11 cellular contexts compared by ENCODE assay signal in the genomic region with DNA sequence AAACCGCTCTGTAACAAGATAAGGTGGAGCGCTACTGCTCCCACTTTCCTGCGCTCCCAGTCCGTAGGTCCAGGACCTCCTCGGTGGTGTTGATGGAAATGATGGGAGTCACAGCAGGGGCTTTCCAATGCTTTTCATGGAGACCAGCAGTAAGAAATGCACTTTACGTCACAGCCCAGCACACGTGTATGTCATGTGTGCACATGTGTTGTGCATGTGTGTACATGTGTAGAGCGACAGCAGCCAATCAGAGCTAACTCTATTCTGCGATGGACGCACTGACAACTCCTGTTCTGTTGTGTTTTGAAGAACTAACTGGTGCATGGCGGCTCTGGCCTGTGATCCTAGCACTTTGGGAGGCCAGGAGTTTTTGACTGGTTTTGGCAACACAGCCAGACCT. TPM values are rescaled to one million over a fixed set of nuclear protein-coding genes. Genes with fewer than 3 reads are reported as not detected.
DNase-seq lines count a peak whose midpoint lies in the region; ATAC-seq and TF ChIP-seq lines count a peak whose summit lies in the region.
"Had no signal": no experiment of that assay in that cellular context is flagged by ENCODE, and none has a peak within 500 bp of the region (broad histone marks: within the 10 kb centered on the region; RNA-seq: fewer than 3 reads in every experiment).

No MANE protein-coding gene starts in this region.

- H3K27me3 Mint-ChIP-seq in T-helper 17 cell (no peaks in the 10 kb centered on the region), type B pancreatic cell (no peaks in the 10 kb centered on the region)

- H3K4me1 ChIP-seq in left ventricle myocardium inferior (peaks cover 26% of the 10 kb centered on the region), right atrium auricular region (peaks cover 0 to 20% of the 10 kb centered on the region in 2 donors)

- H3K36me3 ChIP-seq in left ventricle myocardium inferior: peaks cover 12% of the 10 kb centered on the region
- peaks cover 3% of the 10 kb centered on the region for H3K36me3 ChIP-seq in right atrium auricular region

- H3K4me3 Mint-ChIP-seq in T-helper 17 cell (peak overlapping the region; percentile 94), type B pancreatic cell (peak overlapping the region; percentile 91)

- no peaks in the 10 kb centered on the region for H3K9me3 Mint-ChIP-seq in type B pancreatic cell

- no peaks in the 10 kb centered on the region for H3K27me3 ChIP-seq in left ventricle myocardium inferior (ENCODE audit: low read depth)
- no peaks in the 10 kb centered on the region for H3K27me3 ChIP-seq in right atrium auricular region

- intact Hi-C loops in left ventricle myocardium inferior (cut with micrococcal nuclease): no loop called here

- H3K4me3 ChIP-seq in left ventricle myocardium inferior (peak overlapping the region; percentile 96), right atrium auricular region (no peak overlapping the region), foreskin fibroblast (ENCODE audit: low read depth in 1 of 2, low read length in 2 of 2) (peak overlapping the region; percentile 73 to 88)

- H3K27ac Mint-ChIP-seq in T-helper 17 cell: no peak overlapping the region
- H3K27ac Mint-ChIP-seq in type B pancreatic cell: no peak overlapping the region

- H3K36me3 Mint-ChIP-seq in T-helper 17 cell (ENCODE audit: low read depth) (peaks cover 2% of the 10 kb centered on the region), type B pancreatic cell (no peaks in the 10 kb centered on the region)

- DNase-seq in left ventricle myocardium inferior (no peak), right atrium auricular region (ENCODE audit: low spot score) (no peak), T-helper 17 cell (no peak), foreskin fibroblast (no peak), type B pancreatic cell (ENCODE audit: extremely low spot score, unreplicated experiment) (no peak), middle frontal gyrus (ENCODE audit: extremely low spot score, low spot score) (no peak)
- DNase-seq: activated gamma-delta T cell; NCI-H1048; stimulated activated CD4-positive, alpha-beta T cell treated with anti-CD3 and anti-CD28 coated beads, Interleukin-4, amount 100 ng/mL, for 24 hours had no signal

- no peaks in the 10 kb centered on the region for H3K9me3 ChIP-seq in left ventricle myocardium inferior (replicated peaks)
- H3K9me3 ChIP-seq in right atrium auricular region: no peaks in the 10 kb centered on the region
- H3K9me3 ChIP-seq in T-helper 17 cell (ENCODE audit: control insufficient read depth, low read length, poor library complexity, severe bottlenecking): no peaks in the 10 kb centered on the region

- H3K27ac ChIP-seq in left ventricle myocardium inferior (replicated peaks) (no peak overlapping the region), right atrium auricular region (no peak overlapping the region)

- no peak for TF ChIP-seq CTCF in left ventricle myocardium inferior (IDR thresholded peaks at IDR 0.05; ENCODE audit: borderline replicate concordance)
- no peak for TF ChIP-seq CTCF in right atrium auricular region (IDR thresholded peaks at IDR 0.05)
- TF ChIP-seq CTCF in foreskin fibroblast (IDR thresholded peaks at IDR 0.05; ENCODE audit: low read depth, low read length): no peak
- TF ChIP-seq CTCF in type B pancreatic cell (conservative IDR thresholded peaks at IDR 0.05): no peak

- ATAC-seq in T-helper 17 cell: no peak
- no peak for ATAC-seq in GM19463 (IDR thresholded peaks at IDR 0.05; ENCODE audit: unreplicated experiment)
- no peak for ATAC-seq in HG02884 (IDR thresholded peaks at IDR 0.05; ENCODE audit: unreplicated experiment)

- H3K4me1 Mint-ChIP-seq in T-helper 17 cell (peaks cover 15% of the 10 kb centered on the region), type B pancreatic cell (ENCODE audit: unreplicated experiment) (peaks cover 11% of the 10 kb centered on the region)

RNA-seq across cellular contexts. Expression of a gene that starts 1.2 kb away (rescaled TPM):
- total RNA-seq in left ventricle myocardium inferior (54.2 TPM), right atrium auricular region (10 to 100 TPM; 46.9 to 78.7 TPM), T-helper 17 cell (10 to 100 TPM; 23.4 to 28.8 TPM), type B pancreatic cell (ENCODE audit: low replicate concordance) (98.9 and 100 TPM in 2 replicates)

RNA-seq across cellular contexts. Expression of a gene that starts 16.3 kb away (rescaled TPM):
- total RNA-seq in left ventricle myocardium inferior: 41.4 TPM
- total RNA-seq in right atrium auricular region: 10 to 100 TPM; 28.8 to 41.7 TPM
- total RNA-seq in T-helper 17 cell: 10 to 100 TPM; 71.1 to 74.0 TPM
- total RNA-seq in type B pancreatic cell (ENCODE audit: low replicate concordance): 82.6 and 109 TPM in 2 replicates

Comparison
In these comparisons a context has a peak if more than half of its experiments do, and no peak if none do; other contexts are left out.
1. H3K4me3 ChIP-seq: peak in left ventricle myocardium inferior (single experiment) and foreskin fibroblast (2 of 2); none in right atrium auricular region (0 of 2).